Comparison of ENCODE assay signal across 8 cellular contexts in the genomic region with DNA sequence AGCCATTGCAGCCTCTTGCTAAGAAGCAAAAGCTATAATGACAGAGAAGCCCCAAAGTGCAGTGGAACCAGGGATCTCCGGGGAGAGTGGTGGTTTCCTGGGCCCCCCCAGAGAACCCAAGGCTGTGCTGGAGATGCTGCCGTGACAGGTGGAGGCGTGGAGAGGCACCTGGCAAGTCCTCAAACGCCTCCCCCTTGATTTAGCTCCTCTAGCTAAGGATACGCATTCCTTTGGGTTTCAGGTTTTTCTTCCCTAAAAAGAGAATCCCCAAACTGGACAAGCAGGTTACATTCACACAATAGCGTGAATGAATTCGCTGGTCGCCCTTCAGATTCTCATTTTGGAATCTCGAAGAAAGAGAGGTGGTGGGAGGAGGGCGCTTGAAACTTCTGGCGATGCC. TPM values are rescaled to one million over a fixed set of nuclear protein-coding genes. Genes with fewer than 3 reads are reported as not detected.
A peak's percentile ranks its signal among the peaks of the same experiment; 100 is the strongest.
DNase-seq lines count a peak whose midpoint lies in the region; ATAC-seq, FAIRE-seq and TF ChIP-seq lines count a peak whose summit lies in the region.

No MANE protein-coding gene starts in this region.

- H3K9ac ChIP-seq in K562 (ENCODE audit: insufficient read depth in 1 of 2, low read depth in 2 of 2, low read length in 2 of 2) (no peak overlapping the region; a peak in 2 of 4 replicates), HepG2 (ENCODE audit: insufficient read depth, low read depth, low read length) (no peak overlapping the region)

- peaks cover 23% of the 10 kb centered on the region for H3K4me1 Mint-ChIP-seq in T-helper 2 cell treated with Interferon-gamma antibody and Interleukin-4, amounts not matched to agents 5 μg/mL and 100 μg/mL, for 36 hours (ENCODE audit: low read depth)

- POLR2A ChIA-PET in K562 (lab: Yijun Ruan, JAX) (interaction anchor here (0.8 to 4.7 kb wide), 3 partner anchors 11 to 44 kb away, joined by 3 to 33 read pairs (median 3); no protein-coding TSS in a partner anchor), HepG2 (lab: Yijun Ruan, JAX) (interaction anchor here (1.2 to 2.2 kb wide), 3 partner anchors 40 to 122 kb away, joined by 5 to 8 read pairs (median 5); no protein-coding TSS in a partner anchor)

- no peak for TF ChIP-seq POLR2A in K562 (conservative IDR thresholded peaks at IDR 0.05)
- no peak for TF ChIP-seq POLR2A in HepG2 (IDR thresholded peaks at IDR 0.05; ENCODE audit: insufficient read depth in 1 of 2, low read depth in 2 of 2, low read length in 2 of 2)
- TF ChIP-seq POLR2A in testis (IDR thresholded peaks at IDR 0.05): no peak

- H3K4me2 ChIP-seq in K562 (ENCODE audit: insufficient read depth, low read length): peak overlapping the region; percentile 91
- H3K4me2 ChIP-seq in HepG2 (ENCODE audit: low read depth, low read length): peak overlapping the region; percentile 76

- ATAC-seq in K562 (no peak), HepG2 (no peak)

- DNase-seq in T-helper 2 cell treated with Interferon-gamma antibody and Interleukin-4, amounts not matched to agents 5 μg/mL and 100 μg/mL, for 36 hours (ENCODE audit: low spot score): no peak
- DNase-seq in T-helper 2 cell: no peak
- DNase-seq in K562 (ENCODE audit: extremely low read depth in 1 of 4, low spot score in 3 of 4): no peak
- DNase-seq in HepG2 (ENCODE audit: low spot score): no peak
- no peak for DNase-seq in testis
- no peak for DNase-seq in SW 1271 (lab: John Stamatoyannopoulos, UW)
- DNase-seq in NCI-H1930 (lab: John Stamatoyannopoulos, UW): no peak
- DNase-seq in stimulated activated CD8-positive, alpha-beta memory T cell treated with anti-CD3 and anti-CD28 coated beads, Interleukin-4, amount 100 ng/mL, for 48 hours: no peak

- TF ChIP-seq RAD21 in K562 (CRISPR knock-in tag; conservative IDR thresholded peaks at IDR 0.05 in 1 of 2, IDR thresholded peaks at IDR 0.05 in 1 of 2) (no peak), HepG2 (CRISPR knock-in tag; IDR thresholded peaks at IDR 0.05) (no peak)

- peak overlapping the region; percentile 73; the same call in 1 of the 2 replicates for H3K4me3 ChIP-seq in K562
- peak overlapping the region in 2 of 3 experiments; percentile 84 to 89; a peak in 2 of 6 replicates for H3K4me3 ChIP-seq in HepG2 (replicated peaks in 1 of 3; ENCODE audit: insufficient read depth in 1 of 3, low read depth in 2 of 3, low read length in 3 of 3)
- H3K4me3 ChIP-seq in testis: peak overlapping the region; percentile 98 to 99

- intact Hi-C loops in K562 (cut with micrococcal nuclease): no loop called here
- intact Hi-C loops in HepG2 (cut with micrococcal nuclease; ENCODE audit: unreplicated experiment): no loop called here
- intact Hi-C loops in testis (cut with DNase I; ENCODE audit: low total_unique reads): no loop called here

- H3K36me3 ChIP-seq in K562 (ENCODE audit: control insufficient read depth, insufficient read depth, low read length): peaks cover 9% of the 10 kb centered on the region; the same call in 2 of the 3 replicates
- no peaks in the 10 kb centered on the region; a peak in 1 of 5 replicates for H3K36me3 ChIP-seq in HepG2 (replicated peaks in 1 of 2; ENCODE audit: control insufficient read depth in 1 of 2, insufficient read depth in 2 of 2, low read length in 2 of 2)
- H3K36me3 ChIP-seq in testis (ENCODE audit: low read depth, missing control alignments): no peaks in the 10 kb centered on the region

- H3K27me3 Mint-ChIP-seq in T-helper 2 cell treated with Interferon-gamma antibody and Interleukin-4, amounts not matched to agents 5 μg/mL and 100 μg/mL, for 36 hours (ENCODE audit: low read depth): peaks cover 38% of the 10 kb centered on the region

- H3K9me3 ChIP-seq in K562 (replicated peaks; ENCODE audit: control insufficient read depth, insufficient read depth, low read depth, low read length) (no peaks in the 10 kb centered on the region), HepG2 (ENCODE audit: low read length) (no peaks in the 10 kb centered on the region), testis (no peaks in the 10 kb centered on the region)

- H3K9me3 Mint-ChIP-seq in T-helper 2 cell treated with Interferon-gamma antibody and Interleukin-4, amounts not matched to agents 5 μg/mL and 100 μg/mL, for 36 hours: no peaks in the 10 kb centered on the region

- CTCF ChIA-PET in K562 (lab: Yijun Ruan, JAX; ENCODE audit: low intra/inter-chr PET ratio): no interaction called here
- CTCF ChIA-PET in HepG2 (lab: Yijun Ruan, JAX; ENCODE audit: low intra/inter-chr PET ratio, low total read pairs): no interaction called here

- peaks cover 8% of the 10 kb centered on the region for H3K36me3 Mint-ChIP-seq in T-helper 2 cell treated with Interferon-gamma antibody and Interleukin-4, amounts not matched to agents 5 μg/mL and 100 μg/mL, for 36 hours (ENCODE audit: low read depth)

- H3K4me1 ChIP-seq in K562 (replicated peaks in 1 of 2; ENCODE audit: control insufficient read depth in 2 of 2, insufficient read depth in 2 of 2, low read length in 2 of 2) (peaks cover 15 to 30% of the 10 kb centered on the region in 2 experiments), HepG2 (ENCODE audit: insufficient read depth, low read length) (peaks cover 45% of the 10 kb centered on the region), testis (peaks cover 27% of the 10 kb centered on the region)

- H4K20me1 ChIP-seq in K562 (replicated peaks; ENCODE audit: control insufficient read depth, insufficient read depth, low read length): peaks cover 32% of the 10 kb centered on the region
- H4K20me1 ChIP-seq in HepG2 (ENCODE audit: insufficient read depth, low read length): peaks cover 26% of the 10 kb centered on the region

- FAIRE-seq in K562 (lab: Jason Lieb, UNC) (no peak), HepG2 (lab: Jason Lieb, UNC) (no peak)

- no peaks in the 10 kb centered on the region for H3K9me1 ChIP-seq in K562 (ENCODE audit: control insufficient read depth, insufficient read depth, low read length)

- WGBS in K562 (ENCODE audit: insufficient coverage, low coverage, missing lambda C conversion rate): 50% methylated on average over 11 of the region's 11 CpGs
- WGBS in HepG2 (ENCODE audit: low lambda C conversion rate): 57% methylated on average over 11 of the region's 11 CpGs
- WGBS in testis, 2 donors: 18 to 19% methylated on average over 11 of the region's 11 CpGs

- TF ChIP-seq EP300 in K562 (IDR thresholded peaks at IDR 0.05; ENCODE audit: low read length) (no peak), HepG2 (IDR thresholded peaks at IDR 0.05; ENCODE audit: low read depth in 2 of 2, low read length in 2 of 2) (no peak), HepG2 (CRISPR knock-in tag; IDR thresholded peaks at IDR 0.05; ENCODE audit: borderline replicate concordance) (no peak)

- H3K27ac ChIP-seq in K562 (ENCODE audit: extremely low read depth, low read depth, low read length) (no peak overlapping the region), HepG2 (ENCODE audit: extremely low read length, insufficient read depth, low read length) (no peak overlapping the region), testis (peak overlapping the region; percentile 95 to 97)

- H3K79me2 ChIP-seq in K562 (ENCODE audit: control insufficient read depth, insufficient read depth, low read length) (peaks cover 40% of the 10 kb centered on the region), HepG2 (ENCODE audit: insufficient read depth, low read length) (peaks cover 35% of the 10 kb centered on the region)

- no TSS peak for BruUV-seq in K562 (replicated peaks; lab: Mats Ljungman, UMichigan)
- no TSS peak for BruUV-seq in HepG2 (replicated peaks; lab: Mats Ljungman, UMichigan)

- peaks cover 4 to 7% of the 10 kb centered on the region in 2 experiments; a peak in 1 of 5 replicates for H3K27me3 ChIP-seq in K562 (ENCODE audit: control insufficient read depth in 2 of 2, insufficient read depth in 2 of 2, low read length in 2 of 2)
- peaks cover 2 to 9% of the 10 kb centered on the region in 2 experiments; a peak in 2 of 5 replicates for H3K27me3 ChIP-seq in HepG2 (ENCODE audit: control insufficient read depth in 1 of 2, insufficient read depth in 2 of 2, low read length in 2 of 2)
- H3K27me3 ChIP-seq in testis: no peaks in the 10 kb centered on the region

- in situ Hi-C loops in K562 (cut with MboI): no loop called here
- in situ Hi-C loops in HepG2 (cut with HindIII; ENCODE audit: extremely low pct_ligation_motif_present, low pct_unique_long_range_greater_than_20kb): no loop called here

- H3K27ac Mint-ChIP-seq in T-helper 2 cell treated with Interferon-gamma antibody and Interleukin-4, amounts not matched to agents 5 μg/mL and 100 μg/mL, for 36 hours: no peak overlapping the region

- H3K4me3 Mint-ChIP-seq in T-helper 2 cell treated with Interferon-gamma antibody and Interleukin-4, amounts not matched to agents 5 μg/mL and 100 μg/mL, for 36 hours: peak overlapping the region; percentile 75

- TF ChIP-seq CTCF in K562 (IDR thresholded peaks at IDR 0.05 in 2 of 3, conservative IDR thresholded peaks at IDR 0.05 in 1 of 3; ENCODE audit: insufficient read depth in 2 of 3, low read depth in 1 of 3, low read length in 3 of 3): no peak
- TF ChIP-seq CTCF in HepG2 (CRISPR knock-in tag; IDR thresholded peaks at IDR 0.05): no peak
- no peak for TF ChIP-seq CTCF in testis (IDR thresholded peaks at IDR 0.05)

- H2AFZ ChIP-seq in K562 (ENCODE audit: low read depth, low read length) (peak overlapping the region; percentile 95), HepG2 (ENCODE audit: low read length) (no peak overlapping the region)

RNA-seq across cellular contexts. Expression of a gene that starts 0.9 kb away (rescaled TPM):
- 725 and 867 TPM in 2 replicates for total RNA-seq in K562 (2011; cell fraction: chromatin; rRNA removed; ENCODE audit: low replicate concordance)
- 1,035 and 1,106 TPM in 2 replicates for total RNA-seq in K562 (2011; cell fraction: nucleolus; rRNA removed)
- 881 and 968 TPM in 2 replicates for total RNA-seq in K562 (2011; cell fraction: nucleoplasm; rRNA removed)
- total RNA-seq in K562 (2014; rRNA removed) (234 and 262 TPM in 2 replicates), K562 (2014; rRNA removed; fragmentation: Illumina TruSeq; extraction: Trizol) (109 and 122 TPM in 2 replicates), K562 (2015; rRNA removed; fragmentation: Illumina TruSeq; extraction: Trizol) (99.3 and 103 TPM in 2 replicates), K562 (2021) (319 and 354 TPM in 2 replicates), HepG2 (2016; rRNA removed; fragmentation: Illumina TruSeq; extraction: Trizol) (210 and 280 TPM in 2 replicates), testis (100 to 1,000 TPM; 444 to 561 TPM)
- polyA plus RNA-seq in K562 (2011; rRNA removed) (358 and 513 TPM in 2 replicates), K562 (2014; fragmentation: Illumina TruSeq; extraction: Trizol) (358 and 388 TPM in 2 replicates), K562 (2014; fragmentation: Nextera tagmentation; extraction: Ambion mirVana) (100 to 1,000 TPM; 113 to 135 TPM), K562 (2014; rRNA removed) (261 and 293 TPM in 2 replicates), HepG2 (2011; rRNA removed) (627 and 705 TPM in 2 replicates), testis (ENCODE audit: insufficient read depth, low read depth, low replicate concordance) (394 TPM)
- 378 and 399 TPM in 2 replicates for polyA plus RNA-seq in K562 (2011; cell fraction: cytosol; rRNA removed)
- 255 and 257 TPM in 2 replicates for polyA plus RNA-seq in K562 (2011; cell fraction: nucleus; rRNA removed)
- 185 and 295 TPM in 2 replicates for polyA plus RNA-seq in K562 (2012)
- polyA minus RNA-seq in K562 (2011; rRNA and poly(A)+ RNA removed): 616 and 874 TPM in 2 replicates
- 258 and 300 TPM in 2 replicates for polyA minus RNA-seq in K562 (2011; cell fraction: cytosol; rRNA and poly(A)+ RNA removed)
- 138 and 192 TPM in 2 replicates for polyA minus RNA-seq in K562 (2011; cell fraction: nucleus; rRNA and poly(A)+ RNA removed)
- 60.3 and 83.4 TPM in 2 replicates for total RNA-seq in HepG2 (2016; cell fraction: cytosol; rRNA removed; fragmentation: Illumina TruSeq; extraction: Trizol; ENCODE audit: low read depth)
- total RNA-seq in HepG2 (2016; cell fraction: insoluble cytoplasmic fraction; rRNA removed; fragmentation: Illumina TruSeq; extraction: Trizol): 183 and 291 TPM in 2 replicates
- 133 and 176 TPM in 2 replicates for total RNA-seq in HepG2 (2016; cell fraction: membrane; rRNA removed; fragmentation: Illumina TruSeq; extraction: Trizol)
- 383 and 432 TPM in 2 replicates for total RNA-seq in HepG2 (2016; cell fraction: nucleus; rRNA removed; fragmentation: Illumina TruSeq; extraction: Trizol)
- polyA plus RNA-seq in HepG2 (2011; cell fraction: cytosol; rRNA removed): 735 and 774 TPM in 2 replicates
- polyA plus RNA-seq in HepG2 (2011; cell fraction: nucleus; rRNA removed): 313 and 327 TPM in 2 replicates
- 467 and 657 TPM in 2 replicates for polyA plus RNA-seq in HepG2 (2012)
- polyA plus RNA-seq in HepG2 (2016; cell fraction: cytosol; fragmentation: Illumina TruSeq; extraction: Trizol; ENCODE audit: low read depth): 69.6 and 84.9 TPM in 2 replicates
- 219 and 228 TPM in 2 replicates for polyA plus RNA-seq in HepG2 (2016; cell fraction: insoluble cytoplasmic fraction; fragmentation: Illumina TruSeq; extraction: Trizol; ENCODE audit: low read depth)
- polyA plus RNA-seq in HepG2 (2016; cell fraction: membrane; fragmentation: Illumina TruSeq; extraction: Trizol; ENCODE audit: low read depth): 106 and 149 TPM in 2 replicates
- 515 and 526 TPM in 2 replicates for polyA plus RNA-seq in HepG2 (2016; cell fraction: nucleus; fragmentation: Illumina TruSeq; extraction: Trizol; ENCODE audit: insufficient read depth, low read depth)
- 367 and 928 TPM in 2 replicates for polyA minus RNA-seq in HepG2 (2011; rRNA and poly(A)+ RNA removed; ENCODE audit: low replicate concordance)
- polyA minus RNA-seq in HepG2 (2011; cell fraction: cytosol; rRNA and poly(A)+ RNA removed): 438 and 487 TPM in 2 replicates
- 356 and 442 TPM in 2 replicates for polyA minus RNA-seq in HepG2 (2011; cell fraction: nucleus; rRNA and poly(A)+ RNA removed)

Comparison
In these comparisons a context has a peak if more than half of its experiments do, and no peak if none do; other contexts are left out.
1. H3K27ac ChIP-seq: peak in testis (2 of 2); none in K562 (single experiment) and HepG2 (single experiment).
2. Peak in every context shown above with its lines, with median percentiles within 50 percentile points of each other: H3K4me3 ChIP-seq.